ENCODE assay signal across 1 cellular context in genomic region chr7:26853788-26854393, GRCh38.
TF ChIP-seq lines count a peak whose summit lies in the region.

No MANE protein-coding gene starts in this region.

TF ChIP-seq in HCT116, 20 proteins besides CTCF, POLR2A, EP300 and RAD21 (continued from another document):
- TF ChIP-seq ZBTB33 (IDR thresholded peaks at IDR 0.05; ENCODE audit: extremely low read depth, insufficient replicate concordance, low read length), result no peak
- no peak for TF ChIP-seq YY1 (IDR thresholded peaks at IDR 0.05; ENCODE audit: extremely low read depth, insufficient replicate concordance, low read depth, low read length)
- no peak for TF ChIP-seq EGR1 (IDR thresholded peaks at IDR 0.05; ENCODE audit: low read depth)
- TF ChIP-seq SIN3A (IDR thresholded peaks at IDR 0.05; ENCODE audit: low read depth), result no peak
- no peak for TF ChIP-seq TCF7L2 (IDR thresholded peaks at IDR 0.05; ENCODE audit: borderline replicate concordance, extremely low read depth, insufficient read depth, insufficient read length)
- TF ChIP-seq FOSL1 (IDR thresholded peaks at IDR 0.05; ENCODE audit: low read depth), result no peak
